10 cellular contexts compared by ENCODE assay signal in genomic region chr16:4945560-4946502, GRCh38. TPM values are rescaled to one million over a fixed set of nuclear protein-coding genes. Genes with fewer than 3 reads are reported as not detected.
A peak's percentile ranks its signal among the peaks of the same experiment; 100 is the strongest.
DNase-seq lines count a peak whose midpoint lies in the region; ATAC-seq, FAIRE-seq and TF ChIP-seq lines count a peak whose summit lies in the region.
"Had no signal": no experiment of that assay in that cellular context is flagged by ENCODE, and none has a peak within 500 bp of the region (broad histone marks: within the 10 kb centered on the region; RNA-seq: fewer than 3 reads in every experiment).

No MANE protein-coding gene starts in this region.

- no peak overlapping the region for H3K23ac ChIP-seq in neuronal stem cell (ENCODE audit: low read depth, low read length, poor library complexity)

- no peak for TF ChIP-seq RAD21 in A549 (conservative IDR thresholded peaks at IDR 0.05 in 1 of 2, IDR thresholded peaks at IDR 0.05 in 1 of 2)

- peak; percentile 74 for DNase-seq in A549 (ENCODE audit: low read depth in 1 of 2, low spot score in 1 of 2)
- DNase-seq in MV-4-11 (lab: John Stamatoyannopoulos, UW), result peak; percentile 23
- DNase-seq in epithelial cell of prostate (ENCODE audit: low read depth, low spot score), result peak; percentile 69
- no peak for DNase-seq in neuronal stem cell (ENCODE audit: low spot score)
- DNase-seq in hippocampal formation (lab: John Stamatoyannopoulos, UW), result no peak
- no peak for DNase-seq in CD4-positive, alpha-beta memory T cell
- no peak for DNase-seq in NCI-H187 (lab: John Stamatoyannopoulos, UW)

- H3K27ac Mint-ChIP-seq in CD4-positive, alpha-beta memory T cell, result no peak overlapping the region
- H3K27ac Mint-ChIP-seq: natural killer cell treated with Interleukin-12 subunit alpha and Interleukin-12 subunit beta and Interleukin-15 and Interleukin-18, amount 100 ng/mL, for 72 hours had no signal

- no peak overlapping the region for H3K9ac ChIP-seq in neuronal stem cell (ENCODE audit: low read depth, low read length, poor library complexity)

- no peaks in the 10 kb centered on the region for H3K9me3 ChIP-seq in A549
- no peaks in the 10 kb centered on the region for H3K9me3 ChIP-seq in neuronal stem cell (replicated peaks in 1 of 2; ENCODE audit: control insufficient read depth in 2 of 2, insufficient read depth in 1 of 2, low read depth in 1 of 2, low read length in 2 of 2)
- H3K9me3 ChIP-seq in CD4-positive, alpha-beta memory T cell (ENCODE audit: control insufficient read depth in 1 of 2, low read length in 2 of 2), result no peaks in the 10 kb centered on the region
- H3K9me3 ChIP-seq: BLaER1 had no signal

- peaks cover 52% of the 10 kb centered on the region for H3K4me1 ChIP-seq in A549
- H3K4me1 ChIP-seq in neuronal stem cell (ENCODE audit: control insufficient read depth in 2 of 2, insufficient read depth in 1 of 2, low read depth in 1 of 2, low read length in 2 of 2), result peaks cover 19 to 39% of the 10 kb centered on the region in 2 donors
- H3K4me1 ChIP-seq in CD4-positive, alpha-beta memory T cell (ENCODE audit: insufficient read depth, low read length), result no peaks in the 10 kb centered on the region

- no peak for TF ChIP-seq CTCF in A549 (IDR thresholded peaks at IDR 0.05)

- peak; percentile 16 to 32; a peak in 3 of 6 replicates for ATAC-seq in A549
- no peak for ATAC-seq in GM21447 (IDR thresholded peaks at IDR 0.05; ENCODE audit: unreplicated experiment)

- H3K36me3 ChIP-seq in neuronal stem cell (replicated peaks in 1 of 2; ENCODE audit: control insufficient read depth in 2 of 2, insufficient read depth in 2 of 2, low read length in 2 of 2), result no peaks in the 10 kb centered on the region
- H3K36me3 ChIP-seq in CD4-positive, alpha-beta memory T cell (ENCODE audit: insufficient read depth, low read length), result no peaks in the 10 kb centered on the region
- H3K36me3 ChIP-seq: BLaER1 had no signal

- H3K4me3 ChIP-seq in A549 (no peak overlapping the region), neuronal stem cell (ENCODE audit: low read length in 2 of 2) (no peak overlapping the region)
- no peak overlapping the region for H3K4me3 ChIP-seq in CD4-positive, alpha-beta memory T cell (ENCODE audit: low read length in 2 of 2)
- H3K4me3 ChIP-seq: BLaER1 had no signal

- no peak overlapping the region for H3K14ac ChIP-seq in neuronal stem cell (ENCODE audit: low read length)

- H3K27ac ChIP-seq in A549 (peak overlapping the region; percentile 88 to 92), epithelial cell of prostate (peak overlapping the region; percentile 92), neuronal stem cell (replicated peaks; ENCODE audit: low read length) (no peak overlapping the region)
- no peak overlapping the region for H3K27ac ChIP-seq in CD4-positive, alpha-beta memory T cell (ENCODE audit: low read depth, low read length)
- H3K27ac ChIP-seq: BLaER1 had no signal

- H3K18ac ChIP-seq in neuronal stem cell (ENCODE audit: low read length), result peak overlapping the region; percentile 40

- POLR2A ChIA-PET in A549 (lab: Yijun Ruan, JAX), result interaction anchor here (1.4 kb wide), 1 partner anchor 211 kb away, joined by 9 read pairs; the partner anchor contains the start of genes ANKS3 and DNAAF8
- POLR2A ChIA-PET in CD4-positive, alpha-beta memory T cell (lab: Charles Lee; ENCODE audit: partially characterized antibody), result no interaction called here

- TF ChIP-seq POLR2A in A549 (IDR thresholded peaks at IDR 0.05; ENCODE audit: low read length), result no peak

- H3K9me3 Mint-ChIP-seq in CD4-positive, alpha-beta memory T cell, result no peaks in the 10 kb centered on the region
- H3K9me3 Mint-ChIP-seq: natural killer cell treated with Interleukin-12 subunit alpha and Interleukin-12 subunit beta and Interleukin-15 and Interleukin-18, amount 100 ng/mL, for 72 hours had no signal

- H2BK12ac ChIP-seq in neuronal stem cell (ENCODE audit: low read length), result peak overlapping the region; percentile 89

- H3K4ac ChIP-seq in neuronal stem cell (ENCODE audit: low read length), result no peak overlapping the region

- no peak for FAIRE-seq in A549 (lab: Jason Lieb, UNC)

- no peak overlapping the region for H3K4me3 Mint-ChIP-seq in CD4-positive, alpha-beta memory T cell
- H3K4me3 Mint-ChIP-seq: natural killer cell treated with Interleukin-12 subunit alpha and Interleukin-12 subunit beta and Interleukin-15 and Interleukin-18, amount 100 ng/mL, for 72 hours had no signal

- intact Hi-C loops in CD4-positive, alpha-beta memory T cell (cut with micrococcal nuclease), result no loop called here

- peak overlapping the region; percentile 91 for H2AK5ac ChIP-seq in neuronal stem cell (ENCODE audit: low read depth, low read length)

- H2BK15ac ChIP-seq in neuronal stem cell (ENCODE audit: low read length), result peak overlapping the region; percentile 77

- WGBS in A549 (ENCODE audit: missing lambda C conversion rate), result 26% methylated on average over 8 of the region's 11 CpGs
- WGBS in neuronal stem cell (ENCODE audit: extremely low coverage in 2 of 2, insufficient read length in 2 of 2, insufficient replicate concordance in 1 of 2), 2 donors, result no CpG with 5 or more reads among the region's 11 CpGs

- CTCF ChIA-PET in A549 (lab: Yijun Ruan, JAX), result interaction anchor here (0.6 to 2.9 kb wide), 5 partner anchors 10 to 81 kb away, joined by 3 to 21 read pairs (median 7); no protein-coding TSS in a partner anchor
- CTCF ChIA-PET in CD4-positive, alpha-beta memory T cell (lab: Charles Lee; ENCODE audit: partially characterized antibody), result no interaction called here

- H3K27me3 Mint-ChIP-seq in CD4-positive, alpha-beta memory T cell, result peaks cover 12 to 21% of the 10 kb centered on the region in 2 donors

- H3K27me3 ChIP-seq in neuronal stem cell (ENCODE audit: control insufficient read depth in 3 of 3, insufficient read depth in 3 of 3, low read depth in 1 of 3, low read length in 3 of 3), result peaks cover 0 to 3% (median 0%) of the 10 kb centered on the region in 3 experiments
- no peaks in the 10 kb centered on the region for H3K27me3 ChIP-seq in CD4-positive, alpha-beta memory T cell (ENCODE audit: insufficient read depth, low read length)
- H3K27me3 ChIP-seq: BLaER1 had no signal

- H3K79me1 ChIP-seq in neuronal stem cell (ENCODE audit: low read depth, low read length), result no peaks in the 10 kb centered on the region

- TF ChIP-seq EP300 in A549 (IDR thresholded peaks at IDR 0.05), result no peak

- no peak overlapping the region for H4K91ac ChIP-seq in neuronal stem cell (ENCODE audit: low read depth, low read length, poor library complexity)

- no peaks in the 10 kb centered on the region for H3K4me1 Mint-ChIP-seq in CD4-positive, alpha-beta memory T cell

- H4K8ac ChIP-seq in neuronal stem cell (ENCODE audit: low read depth, low read length), result no peak overlapping the region

- peaks cover 0 to 4% of the 10 kb centered on the region in 2 donors for H3K36me3 Mint-ChIP-seq in CD4-positive, alpha-beta memory T cell
- H3K36me3 Mint-ChIP-seq: natural killer cell treated with Interleukin-12 subunit alpha and Interleukin-12 subunit beta and Interleukin-15 and Interleukin-18, amount 100 ng/mL, for 72 hours had no signal

- H2AFZ ChIP-seq in neuronal stem cell (ENCODE audit: low read length), result no peak overlapping the region

- H3K4me2 ChIP-seq in A549 (peak overlapping the region; percentile 78), neuronal stem cell (ENCODE audit: insufficient read depth, low read length, poor library complexity, severe bottlenecking) (no peak overlapping the region)

- no peak overlapping the region for H2BK120ac ChIP-seq in neuronal stem cell (ENCODE audit: low read depth, low read length)

- no peak overlapping the region for H2BK5ac ChIP-seq in neuronal stem cell (ENCODE audit: low read length)

TF ChIP-seq in A549, 52 proteins besides CTCF, POLR2A, EP300 and RAD21 (continues in another document):
- TF ChIP-seq CHD2 (IDR thresholded peaks at IDR 0.05; ENCODE audit: low read length, partially characterized antibody) (no peak), JUNB (IDR thresholded peaks at IDR 0.05) (peak; percentile 39), MAX (IDR thresholded peaks at IDR 0.05) (0 out of 2 replicates have a peak, but pooled peaks have one; percentile 31), E2F6 (IDR thresholded peaks at IDR 0.05; ENCODE audit: borderline replicate concordance, low read depth) (no peak), HDAC2 (IDR thresholded peaks at IDR 0.05) (no peak), RARB (CRISPR knock-in tag; IDR thresholded peaks at IDR 0.05) (no peak), KDM1A (IDR thresholded peaks at IDR 0.05; ENCODE audit: low read depth) (0 out of 2 replicates have a peak, but pooled peaks have one; percentile 60)

RNA-seq across cellular contexts. Expression of gene PPL, which starts 8.9 kb away (rescaled TPM):
- polyA plus RNA-seq in A549 (2011; rRNA removed) (2.6 and 2.7 TPM in 2 replicates), A549 (2017; fragmentation: RNase III; extraction: RNeasy Plus Mini Kit Qiagen cat#74134 plus additional on column Dnase treatment) (1.8 to 2.9 TPM (median 2.0 TPM) in 3 replicates)
- polyA plus RNA-seq in A549 (2012; cell fraction: cytosol; rRNA removed), result 1.2 and 1.5 TPM in 2 replicates
- polyA plus RNA-seq in A549 (2012; cell fraction: nucleus; rRNA removed), result 5.2 and 6.0 TPM in 2 replicates
- polyA minus RNA-seq in A549 (2011; rRNA and poly(A)+ RNA removed), result 3.4 and 4.0 TPM in 2 replicates
- polyA plus RNA-seq in neuronal stem cell (2013, experiment 1 of 2), result 0.82 TPM
- 0.98 TPM for polyA plus RNA-seq in neuronal stem cell (2013, experiment 2 of 2)
- total RNA-seq in CD4-positive, alpha-beta memory T cell, result not detected
- polyA plus RNA-seq in CD4-positive, alpha-beta memory T cell, result under 1 TPM in 1 of 2 donors, not detected in 1; 0.39 TPM
- total RNA-seq: natural killer cell treated with Interleukin-12 subunit alpha and Interleukin-12 subunit beta and Interleukin-15 and Interleukin-18, amount 100 ng/mL, for 72 hours had no signal

RNA-seq across cellular contexts. Expression of gene SEC14L5, which starts 12.3 kb away (rescaled TPM):
- polyA plus RNA-seq in A549 (2011; rRNA removed) (0.05 and 0.07 TPM in 2 replicates), A549 (2017; fragmentation: RNase III; extraction: RNeasy Plus Mini Kit Qiagen cat#74134 plus additional on column Dnase treatment) (0.03 TPM in 3 replicates)
- polyA plus RNA-seq in A549 (2012; cell fraction: cytosol; rRNA removed), result 0.01 TPM in 2 replicates
- 0.01 TPM in 2 replicates for polyA plus RNA-seq in A549 (2012; cell fraction: nucleus; rRNA removed)
- 0.49 TPM in 1 of 2 replicates, not detected in the other for polyA minus RNA-seq in A549 (2011; rRNA and poly(A)+ RNA removed)
- 0.11 TPM for polyA plus RNA-seq in neuronal stem cell (2013, experiment 1 of 2)
- polyA plus RNA-seq in neuronal stem cell (2013, experiment 2 of 2), result 0.08 TPM
- total RNA-seq in CD4-positive, alpha-beta memory T cell, result not detected
- polyA plus RNA-seq in CD4-positive, alpha-beta memory T cell, result not detected
- total RNA-seq: natural killer cell treated with Interleukin-12 subunit alpha and Interleukin-12 subunit beta and Interleukin-15 and Interleukin-18, amount 100 ng/mL, for 72 hours had no signal

Comparison
In these comparisons a context has a peak if more than half of its experiments do, and no peak if none do; other contexts are left out.
1. DNase-seq: peak in A549 (2 of 2), MV-4-11 (single experiment) and epithelial cell of prostate (single experiment); none in neuronal stem cell (single experiment), hippocampal formation (0 of 2), CD4-positive, alpha-beta memory T cell (0 of 5) and NCI-H187 (0 of 2).
2. H3K27ac ChIP-seq: peak in A549 (2 of 2) and epithelial cell of prostate (single experiment); none in neuronal stem cell (single experiment) and CD4-positive, alpha-beta memory T cell (single experiment).